In genomic region chr3:132535575-132536441, GRCh38 we compare ENCODE assay signal across 8 cellular contexts.
A peak's percentile ranks its signal among the peaks of the same experiment; 100 is the strongest.
DNase-seq lines count a peak whose midpoint lies in the region; ATAC-seq and TF ChIP-seq lines count a peak whose summit lies in the region.

No MANE protein-coding gene starts in this region.

- H3K27ac ChIP-seq in PC-9 (no peak overlapping the region), upper lobe of left lung (no peak overlapping the region)

- H3K9me2 ChIP-seq in PC-9 (ENCODE audit: insufficient read depth): no peaks in the 10 kb centered on the region

- no peak overlapping the region for H3K4me3 ChIP-seq in PC-9
- H3K4me3 ChIP-seq in foreskin fibroblast (ENCODE audit: low read depth in 1 of 2, low read length in 2 of 2): no peak overlapping the region
- H3K4me3 ChIP-seq in upper lobe of left lung: no peak overlapping the region

- H2AFZ ChIP-seq in PC-9: no peak overlapping the region

- no peaks in the 10 kb centered on the region for H3K4me1 ChIP-seq in PC-9 (replicated peaks; ENCODE audit: insufficient read depth)
- peaks cover 0 to 5% (median 0%) of the 10 kb centered on the region in 4 donors for H3K4me1 ChIP-seq in upper lobe of left lung

- intact Hi-C loops in PC-9 (cut with micrococcal nuclease; ENCODE audit: unreplicated experiment): loop anchor here (1.0 to 5.0 kb wide), 2 partner anchors 106 to 846 kb away; no protein-coding TSS in a partner anchor

- CTCF ChIA-PET in PC-9 (lab: Charles Lee): interaction anchor here (0.6 to 1.2 kb wide), 4 partner anchors 104 to 136 kb away, joined by 3 to 11 read pairs (median 3); no protein-coding TSS in a partner anchor

- POLR2A ChIA-PET in PC-9 (lab: Charles Lee; ENCODE audit: unreplicated experiment): interaction anchor here (0.7 kb wide), 1 partner anchor 153 kb away, joined by 9 read pairs; no protein-coding TSS in a partner anchor

- H3K9me3 ChIP-seq in PC-9 (ENCODE audit: insufficient read depth, low read depth): no peaks in the 10 kb centered on the region
- no peaks in the 10 kb centered on the region for H3K9me3 ChIP-seq in upper lobe of left lung

- H3K36me3 ChIP-seq in PC-9 (ENCODE audit: low read depth) (peaks cover 3% of the 10 kb centered on the region; the same call in 1 of the 2 replicates), upper lobe of left lung (peaks cover 6 to 54% (median 36%) of the 10 kb centered on the region in 4 donors)

- DNase-seq in GM03348 (ENCODE audit: low spot score) (peak; percentile 77), HUDEP-2 (lab: John Stamatoyannopoulos, UW; ENCODE audit: unreplicated experiment in 76 of 76) (peak in 67 of 76 experiments; percentile 1 to 75 (median 41)), PC-9 (peak; percentile 36 to 46), foreskin fibroblast (peak; percentile 82 to 93), occipital lobe (lab: John Stamatoyannopoulos, UW) (peak; percentile 35), upper lobe of left lung (peak in 1 of 2 donors; percentile 53)
- peak; percentile 9 to 10 for DNase-seq in activated T-helper 1 cell treated with anti-CD3 and anti-CD28 coated beads, Interleukin-2, amount 50 U/mL, for 16 hours (ENCODE audit: low read depth in 1 of 2, low spot score in 1 of 2)

- no peak overlapping the region for H3K4me2 ChIP-seq in PC-9

- no peaks in the 10 kb centered on the region for H3K79me2 ChIP-seq in PC-9 (ENCODE audit: low read depth)

- TF ChIP-seq EP300 in upper lobe of left lung (IDR thresholded peaks at IDR 0.05): no peak

- H3K27me3 ChIP-seq in PC-9 (ENCODE audit: insufficient read depth, low read depth): no peaks in the 10 kb centered on the region
- no peaks in the 10 kb centered on the region for H3K27me3 ChIP-seq in upper lobe of left lung

- TF ChIP-seq CTCF in PC-9 (conservative IDR thresholded peaks at IDR 0.05): peak; percentile 84
- peak; percentile 45 for TF ChIP-seq CTCF in foreskin fibroblast (IDR thresholded peaks at IDR 0.05; ENCODE audit: low read depth, low read length)
- peak; percentile 40 to 76 (median 55) for TF ChIP-seq CTCF in upper lobe of left lung (IDR thresholded peaks at IDR 0.05)

- WGBS in upper lobe of left lung, 2 donors: 57 to 67% methylated on average over 7 of the region's 7 CpGs

- no peak for TF ChIP-seq POLR2A in upper lobe of left lung (IDR thresholded peaks at IDR 0.05)

- no peaks in the 10 kb centered on the region; the same call in none of the 2 replicates for H3F3A ChIP-seq in PC-9 (ENCODE audit: insufficient read depth, low read depth)

- BruUV-seq in PC-9 (replicated peaks; lab: Mats Ljungman, UMichigan): no TSS peak

- H4K20me1 ChIP-seq in PC-9 (ENCODE audit: insufficient read depth): no peaks in the 10 kb centered on the region

- ATAC-seq in upper lobe of left lung (ENCODE audit: low FRiP score in 2 of 2) (peak; percentile 84 to 93), GM18907 (IDR thresholded peaks at IDR 0.05; ENCODE audit: unreplicated experiment) (no peak)
